17 cellular contexts compared by ENCODE assay signal in the genomic region with DNA sequence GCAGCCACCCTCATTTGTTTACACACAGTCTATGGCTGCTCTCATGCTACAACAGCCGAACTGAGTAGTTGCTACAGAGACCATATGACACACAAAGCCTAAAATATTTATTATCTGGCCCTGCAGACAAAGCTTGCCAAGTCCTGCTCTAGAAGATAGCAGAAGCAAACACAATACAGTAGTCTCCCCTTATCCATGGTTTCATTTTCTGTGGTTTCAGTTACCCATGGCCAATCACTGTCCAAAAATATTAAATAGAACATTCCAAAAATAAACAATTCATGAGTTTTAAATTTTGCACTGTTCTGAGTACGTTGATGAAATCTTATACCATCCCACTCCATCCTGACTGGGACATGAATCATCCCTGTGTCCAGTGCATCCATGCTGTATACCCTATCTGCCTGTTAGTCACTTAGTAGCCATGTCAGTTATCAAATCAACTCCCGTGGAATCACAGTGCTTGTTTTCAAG. TPM values are rescaled to one million over a fixed set of nuclear protein-coding genes. Genes with fewer than 3 reads are reported as not detected.
DNase-seq lines count a peak whose midpoint lies in the region; ATAC-seq, FAIRE-seq and TF ChIP-seq lines count a peak whose summit lies in the region.
"Had no signal": no experiment of that assay in that cellular context is flagged by ENCODE, and none has a peak within 500 bp of the region (broad histone marks: within the 10 kb centered on the region; RNA-seq: fewer than 3 reads in every experiment).

No MANE protein-coding gene starts in this region.

- no peaks in the 10 kb centered on the region for H3K4me1 ChIP-seq in endodermal cell (ENCODE audit: control insufficient read depth, insufficient read depth, low read length)
- H3K4me1 ChIP-seq: SJSA1 had no signal

- H3K27me3 ChIP-seq in endodermal cell (ENCODE audit: control insufficient read depth, insufficient read depth, low read length, poor library complexity, severe bottlenecking) = no peaks in the 10 kb centered on the region
- H3K27me3 ChIP-seq: SJSA1 had no signal

- 79 to 94% methylated on average over 2 to 3 of the region's 3 CpGs for WGBS in endodermal cell (ENCODE audit: insufficient coverage in 1 of 2, insufficient read length in 1 of 2), 2 experiments

- H3K9ac ChIP-seq in endodermal cell (ENCODE audit: extremely low read depth, low read length, poor library complexity, severe bottlenecking) = no peak overlapping the region

- peaks cover 5% of the 10 kb centered on the region for H3K9me3 ChIP-seq in endodermal cell (ENCODE audit: control insufficient read depth, low read length)
- H3K9me3 ChIP-seq: SJSA1 had no signal

- H3K36me3 Mint-ChIP-seq in endodermal cell (ENCODE audit: low read depth) = no peaks in the 10 kb centered on the region
- H3K36me3 Mint-ChIP-seq: CD4-positive, alpha-beta memory T cell; naive thymus-derived CD4-positive, alpha-beta T cell had no signal

- H3K27ac Mint-ChIP-seq in endodermal cell = no peak overlapping the region
- H3K27ac Mint-ChIP-seq: activated B cell treated with CpG ODN at 0.5 μM for 24 hours; CD4-positive, alpha-beta memory T cell; naive thymus-derived CD4-positive, alpha-beta T cell had no signal

- H3K9me3 Mint-ChIP-seq in endodermal cell = peaks cover 54% of the 10 kb centered on the region
- H3K9me3 Mint-ChIP-seq: activated B cell treated with CpG ODN at 0.5 μM for 24 hours; CD4-positive, alpha-beta memory T cell; naive thymus-derived CD4-positive, alpha-beta T cell had no signal

- no peaks in the 10 kb centered on the region for H3K4me1 Mint-ChIP-seq in endodermal cell
- H3K4me1 Mint-ChIP-seq: activated B cell treated with CpG ODN at 0.5 μM for 24 hours; CD4-positive, alpha-beta memory T cell; naive thymus-derived CD4-positive, alpha-beta T cell had no signal

- H3K4me3 ChIP-seq in epithelial cell of esophagus (ENCODE audit: low read length) = no peak overlapping the region
- no peak overlapping the region for H3K4me3 ChIP-seq in endodermal cell (ENCODE audit: low read length)
- H3K4me3 ChIP-seq: SJSA1 had no signal

- H3K36me3 ChIP-seq in endodermal cell (ENCODE audit: control insufficient read depth, insufficient read depth, low read length) = no peaks in the 10 kb centered on the region
- H3K36me3 ChIP-seq: SJSA1 had no signal

- H3K27ac ChIP-seq in endodermal cell (ENCODE audit: low read depth, low read length) = no peak overlapping the region
- H3K27ac ChIP-seq: SJSA1 had no signal

- FAIRE-seq in RCC 7860 (lab: Jason Lieb, UNC) = peak; percentile 56
- FAIRE-seq: endothelial cell of umbilical vein had no signal

- no peaks in the 10 kb centered on the region for H3K27me3 Mint-ChIP-seq in endodermal cell (ENCODE audit: insufficient read depth)
- H3K27me3 Mint-ChIP-seq: activated B cell treated with CpG ODN at 0.5 μM for 24 hours had no signal

- no peak overlapping the region for H3K4me3 Mint-ChIP-seq in endodermal cell
- H3K4me3 Mint-ChIP-seq: activated B cell treated with CpG ODN at 0.5 μM for 24 hours; CD4-positive, alpha-beta memory T cell; naive thymus-derived CD4-positive, alpha-beta T cell had no signal

- ATAC-seq in GM18858 (IDR thresholded peaks at IDR 0.05; ENCODE audit: unreplicated experiment) = no peak
- ATAC-seq: naive thymus-derived CD4-positive, alpha-beta T cell; sciatic nerve had no signal

- TF ChIP-seq CTCF in epithelial cell of esophagus (IDR thresholded peaks at IDR 0.05; ENCODE audit: insufficient read depth, low read depth, low read length, missing control alignments) (no peak), GM10266 (IDR thresholded peaks at IDR 0.05; ENCODE audit: control insufficient read depth, insufficient read depth, low read depth, missing control alignments) (no peak), endodermal cell (conservative IDR thresholded peaks at IDR 0.05) (no peak)

- peak; percentile 75 for DNase-seq in EH (ENCODE audit: low read depth)
- DNase-seq in RCC 7860 (ENCODE audit: low spot score) = peak; percentile 10
- DNase-seq in epithelial cell of esophagus (ENCODE audit: low read depth) = peak; percentile 67
- DNase-seq in myocyte (ENCODE audit: low read depth) = peak; percentile 40
- no peak for DNase-seq in GM10266 (ENCODE audit: extremely low spot score)
- no peak for DNase-seq in endodermal cell
- no peak for DNase-seq in NCI-H1694 (lab: John Stamatoyannopoulos, UW)
- DNase-seq: activated B cell treated with CpG ODN at 0.5 μM for 24 hours; activated T-cell treated with anti-CD3 and anti-CD28 coated beads, Interleukin-2, amount 50 U/mL, for 48 hours; CD4-positive, alpha-beta memory T cell; naive thymus-derived CD4-positive, alpha-beta T cell; NCI-H1105; NCI-H510A treated with DMSO at 0.1 percent for 48 hours had no signal

RNA-seq across cellular contexts. Expression of gene ZNF81, which starts 40.2 kb away (rescaled TPM):
- total RNA-seq in myocyte = 3.1 and 6.0 TPM in 2 replicates
- 5.0 TPM for polyA plus RNA-seq in myocyte (2012)
- total RNA-seq in endodermal cell = 10 to 100 TPM in 1 of 2 donors, 1 to 10 TPM in 1; 9.8 to 12.6 TPM
- 4.8 TPM for polyA plus RNA-seq in endodermal cell (2013, experiment 1 of 2)
- polyA plus RNA-seq in endodermal cell (2013, experiment 2 of 2) = 4.5 TPM

Comparison
In these comparisons a context has a peak if more than half of its experiments do, and no peak if none do; other contexts are left out.
1. DNase-seq: peak in EH (single experiment), RCC 7860 (single experiment), epithelial cell of esophagus (single experiment) and myocyte (single experiment); none in GM10266 (single experiment), endodermal cell (single experiment) and NCI-H1694 (single experiment).